Comparison of ENCODE assay signal across 8 cellular contexts in the genomic region with DNA sequence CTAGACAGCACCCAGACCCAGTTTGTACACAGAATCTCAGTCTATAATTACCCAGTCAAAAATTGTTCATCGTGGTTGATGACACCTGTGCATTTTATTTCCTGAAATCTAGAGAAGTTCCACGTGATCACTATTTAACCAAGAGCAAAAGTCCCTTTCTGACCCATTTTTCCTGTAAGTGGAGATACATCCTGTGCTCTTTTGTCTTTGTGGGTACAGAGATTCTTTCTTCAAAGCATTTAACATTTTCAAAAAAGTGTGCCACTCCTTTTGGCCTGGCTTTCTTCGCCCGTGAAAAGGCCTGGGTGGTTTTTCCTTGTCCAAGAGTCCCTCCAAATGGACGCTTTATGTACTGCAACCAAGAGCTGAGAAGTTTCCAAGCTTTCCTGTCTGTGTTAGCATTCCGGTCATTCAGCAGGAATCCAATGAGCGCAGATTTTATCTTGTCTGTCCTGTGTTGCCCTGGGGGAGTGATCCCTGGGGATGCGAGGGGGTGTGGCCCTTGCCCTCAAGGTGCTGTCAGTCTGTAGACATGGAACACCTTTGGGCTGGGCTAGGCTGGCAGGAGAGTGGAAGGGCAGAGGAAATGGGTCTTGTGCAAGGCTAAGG.
A peak's percentile ranks its signal among the peaks of the same experiment; 100 is the strongest.
DNase-seq lines count a peak whose midpoint lies in the region; ATAC-seq and TF ChIP-seq lines count a peak whose summit lies in the region.

No MANE protein-coding gene starts in this region.

- WGBS in esophagus squamous epithelium, 2 donors: 11 to 17% methylated on average over 5 to 7 of the region's 8 CpGs
- WGBS in transverse colon (ENCODE audit: low coverage in 1 of 2), 2 donors: 3 to 13% methylated on average over 5 to 8 of the region's 8 CpGs

- H3K27me3 ChIP-seq in esophagus squamous epithelium: no peaks in the 10 kb centered on the region
- H3K27me3 ChIP-seq in transverse colon: no peaks in the 10 kb centered on the region

- in situ Hi-C loops in transverse colon (cut with MboI; ENCODE audit: low pct_ligation_motif_present in 1 of 4, low pct_unique_long_range_greater_than_20kb in 1 of 4, low sequenced_read_pairs in 3 of 4): loop anchor here in 3 of 4 donors (10.0 to 25.0 kb wide), 2 partner anchors 411 to 419 kb away; no protein-coding TSS in a partner anchor

- H3K4me3 ChIP-seq in esophagus squamous epithelium: no peak overlapping the region
- no peak overlapping the region for H3K4me3 ChIP-seq in transverse colon

- TF ChIP-seq EP300 in transverse colon (IDR thresholded peaks at IDR 0.05; ENCODE audit: low read depth): no peak

- DNase-seq in NCI-H69 (lab: John Stamatoyannopoulos, UW) (peak; percentile 90), esophagus squamous epithelium (lab: John Stamatoyannopoulos, UW) (no peak), myocyte (ENCODE audit: low read depth) (peak; percentile 81), transverse colon (peak; percentile 57)
- peak; percentile 41 to 47 for DNase-seq in activated T-cell treated with anti-CD3 and anti-CD28 coated beads, Interleukin-2, amount 50 U/mL, for 48 hours

- TF ChIP-seq CTCF in 22Rv1 (IDR thresholded peaks at IDR 0.05): peak; percentile 78
- TF ChIP-seq CTCF in GM12872 (IDR thresholded peaks at IDR 0.05; ENCODE audit: insufficient read depth, low read depth, low read length): peak; percentile 59
- TF ChIP-seq CTCF in esophagus squamous epithelium (IDR thresholded peaks at IDR 0.05): peak; percentile 52 to 89 (median 81)
- TF ChIP-seq CTCF in transverse colon (IDR thresholded peaks at IDR 0.05): peak; percentile 68 to 87 (median 73)

- intact Hi-C loops in esophagus squamous epithelium (cut with DNase I) (no loop called here), transverse colon (cut with DNase I; ENCODE audit: low total_unique reads) (loop anchor here (2.0 kb wide), 1 partner anchor 419 kb away; no protein-coding TSS in a partner anchor)

- TF ChIP-seq POLR2A in esophagus squamous epithelium (IDR thresholded peaks at IDR 0.05): no peak
- no peak for TF ChIP-seq POLR2A in transverse colon (IDR thresholded peaks at IDR 0.05)

- H3K36me3 ChIP-seq in esophagus squamous epithelium (no peaks in the 10 kb centered on the region), transverse colon (no peaks in the 10 kb centered on the region)

- H3K9me3 ChIP-seq in esophagus squamous epithelium (no peaks in the 10 kb centered on the region), transverse colon (no peaks in the 10 kb centered on the region)

- no peak overlapping the region for H3K27ac ChIP-seq in 22Rv1
- H3K27ac ChIP-seq in esophagus squamous epithelium: peak overlapping the region; percentile 65 to 92 (median 89)
- H3K27ac ChIP-seq in transverse colon: peak overlapping the region; percentile 33 to 62 (median 56)

- H3K4me1 ChIP-seq in esophagus squamous epithelium (peaks cover 14 to 53% (median 24%) of the 10 kb centered on the region in 3 donors), transverse colon (peaks cover 3 to 36% (median 31%) of the 10 kb centered on the region in 4 donors)

- ATAC-seq in HG02885 (IDR thresholded peaks at IDR 0.05; ENCODE audit: poor library complexity, unreplicated experiment): no peak
